Comparison of ENCODE assay signal across 9 cellular contexts in genomic region chr14:23539209-23539866, GRCh38. TPM values are rescaled to one million over a fixed set of nuclear protein-coding genes. Genes with fewer than 3 reads are reported as not detected.
DNase-seq lines count a peak whose midpoint lies in the region; ATAC-seq and TF ChIP-seq lines count a peak whose summit lies in the region.
"Had no signal": no experiment of that assay in that cellular context is flagged by ENCODE, and none has a peak within 500 bp of the region (broad histone marks: within the 10 kb centered on the region; RNA-seq: fewer than 3 reads in every experiment).

No MANE protein-coding gene starts in this region.

- DNase-seq in BE2C (peak; percentile 59), NB4 (ENCODE audit: low read depth) (peak; percentile 50), foreskin keratinocyte (no peak), nucleus accumbens (lab: John Stamatoyannopoulos, UW) (peak in 35 of 56 donors; percentile 16 to 65 (median 34))
- DNase-seq in activated CD4-positive, alpha-beta T cell treated with anti-CD3 and anti-CD28 coated beads, Interleukin-2, amount 10 ng/mL, durations not matched to agents 7 days and 5 days, result peak; percentile 51

- H3K9me3 ChIP-seq in BE2C, result no peaks in the 10 kb centered on the region

- no peak overlapping the region for H3K27ac Mint-ChIP-seq in activated CD4-positive, alpha-beta T cell treated with anti-CD3 and anti-CD28 coated beads, Interleukin-2, amount 10 ng/mL, durations not matched to agents 7 days and 5 days
- no peak overlapping the region for H3K27ac Mint-ChIP-seq in stimulated activated memory B cell treated with anti-CD40 and anti-IgM and Interleukin-4, amounts not matched to agents 10 μg/mL and 1 μg/mL and 100 μg/mL, for 72 hours

- no peaks in the 10 kb centered on the region for H3K9me3 Mint-ChIP-seq in activated CD4-positive, alpha-beta T cell treated with anti-CD3 and anti-CD28 coated beads, Interleukin-2, amount 10 ng/mL, durations not matched to agents 7 days and 5 days
- no peaks in the 10 kb centered on the region for H3K9me3 Mint-ChIP-seq in stimulated activated memory B cell treated with anti-CD40 and anti-IgM and Interleukin-4, amounts not matched to agents 10 μg/mL and 1 μg/mL and 100 μg/mL, for 72 hours

- peak; percentile 46 for ATAC-seq in foreskin keratinocyte
- no peak for ATAC-seq in stimulated activated memory B cell treated with anti-CD40 and anti-IgM and Interleukin-4, amounts not matched to agents 10 μg/mL and 1 μg/mL and 100 μg/mL, for 72 hours
- ATAC-seq in GM18505 (IDR thresholded peaks at IDR 0.05; ENCODE audit: unreplicated experiment), result no peak

- no peaks in the 10 kb centered on the region; the same call in 1 of the 2 replicates for H3K36me3 ChIP-seq in BE2C

- H3K4me3 ChIP-seq in BE2C (ENCODE audit: low read depth, low read length) (no peak overlapping the region), NB4 (ENCODE audit: low read depth, low read length) (no peak overlapping the region)
- H3K4me3 ChIP-seq: skin epidermis had no signal

- H3K27me3 ChIP-seq in BE2C (no peaks in the 10 kb centered on the region), foreskin keratinocyte (no peaks in the 10 kb centered on the region)

- no peak overlapping the region for H3K4me3 Mint-ChIP-seq in activated CD4-positive, alpha-beta T cell treated with anti-CD3 and anti-CD28 coated beads, Interleukin-2, amount 10 ng/mL, durations not matched to agents 7 days and 5 days
- H3K4me3 Mint-ChIP-seq in stimulated activated memory B cell treated with anti-CD40 and anti-IgM and Interleukin-4, amounts not matched to agents 10 μg/mL and 1 μg/mL and 100 μg/mL, for 72 hours, result no peak overlapping the region

- CTCF ChIA-PET in activated CD4-positive, alpha-beta T cell treated with anti-CD3 and anti-CD28 coated beads, Interleukin-2, amount 10 ng/mL, durations not matched to agents 7 days and 5 days (lab: Charles Lee), result interaction anchor here (0.6 to 3.1 kb wide), 6 partner anchors 9 to 60 kb away, joined by 3 to 14 read pairs (median 4); no protein-coding TSS in a partner anchor

- H3K4me1 Mint-ChIP-seq in activated CD4-positive, alpha-beta T cell treated with anti-CD3 and anti-CD28 coated beads, Interleukin-2, amount 10 ng/mL, durations not matched to agents 7 days and 5 days, result peaks cover 3% of the 10 kb centered on the region
- peaks cover 4% of the 10 kb centered on the region for H3K4me1 Mint-ChIP-seq in stimulated activated memory B cell treated with anti-CD40 and anti-IgM and Interleukin-4, amounts not matched to agents 10 μg/mL and 1 μg/mL and 100 μg/mL, for 72 hours

- H3K4me1 ChIP-seq in BE2C (peaks cover 7% of the 10 kb centered on the region), foreskin keratinocyte (no peaks in the 10 kb centered on the region)

- H3K27ac ChIP-seq in foreskin keratinocyte, result no peak overlapping the region
- H3K27ac ChIP-seq: skin epidermis had no signal

- TF ChIP-seq CTCF in BE2C (IDR thresholded peaks at IDR 0.05; ENCODE audit: low read depth, low read length) (peak; percentile 91), GM12874 (IDR thresholded peaks at IDR 0.05; ENCODE audit: insufficient read depth, low read depth, low read length) (peak; percentile 80), NB4 (IDR thresholded peaks at IDR 0.05; ENCODE audit: low read depth, low read length) (peak; percentile 83), foreskin keratinocyte (conservative IDR thresholded peaks at IDR 0.05) (peak; percentile 68)

- H3K36me3 Mint-ChIP-seq in activated CD4-positive, alpha-beta T cell treated with anti-CD3 and anti-CD28 coated beads, Interleukin-2, amount 10 ng/mL, durations not matched to agents 7 days and 5 days (ENCODE audit: low read depth), result no peaks in the 10 kb centered on the region
- H3K36me3 Mint-ChIP-seq in stimulated activated memory B cell treated with anti-CD40 and anti-IgM and Interleukin-4, amounts not matched to agents 10 μg/mL and 1 μg/mL and 100 μg/mL, for 72 hours, result no peaks in the 10 kb centered on the region

- peaks cover 2% of the 10 kb centered on the region for H3K27me3 Mint-ChIP-seq in activated CD4-positive, alpha-beta T cell treated with anti-CD3 and anti-CD28 coated beads, Interleukin-2, amount 10 ng/mL, durations not matched to agents 7 days and 5 days
- H3K27me3 Mint-ChIP-seq in stimulated activated memory B cell treated with anti-CD40 and anti-IgM and Interleukin-4, amounts not matched to agents 10 μg/mL and 1 μg/mL and 100 μg/mL, for 72 hours, result no peaks in the 10 kb centered on the region

- TF ChIP-seq POLR2A in NB4 (IDR thresholded peaks at IDR 0.05; ENCODE audit: extremely low read depth, insufficient read length), result no peak
- no peak for TF ChIP-seq POLR2A in GM18505 (IDR thresholded peaks at IDR 0.05; ENCODE audit: borderline replicate concordance, extremely low read depth, insufficient read depth, insufficient read length)

- POLR2A ChIA-PET in activated CD4-positive, alpha-beta T cell treated with anti-CD3 and anti-CD28 coated beads, Interleukin-2, amount 10 ng/mL, durations not matched to agents 7 days and 5 days (lab: Charles Lee), result no interaction called here

RNA-seq across cellular contexts. Expression of gene ZFHX2, which starts 12.2 kb away (rescaled TPM):
- 5.2 TPM for polyA plus RNA-seq in BE2C (2012; ENCODE audit: insufficient read depth, insufficient read length, low read depth)
- total RNA-seq in activated CD4-positive, alpha-beta T cell treated with anti-CD3 and anti-CD28 coated beads, Interleukin-2, amount 10 ng/mL, durations not matched to agents 7 days and 5 days, result 1 to 10 TPM; 1.0 to 1.1 TPM
- total RNA-seq in foreskin keratinocyte, result 0.32 and 0.44 TPM in 2 replicates
- 0.33 and 0.76 TPM in 2 replicates for polyA plus RNA-seq in foreskin keratinocyte

RNA-seq across cellular contexts. Expression of gene THTPA, which starts 16.7 kb away (rescaled TPM):
- 11.2 TPM for polyA plus RNA-seq in BE2C (2012; ENCODE audit: insufficient read depth, insufficient read length, low read depth)
- 10 to 100 TPM in 1 of 2 experiments, 1 to 10 TPM in 1; 8.1 to 12.7 TPM for total RNA-seq in activated CD4-positive, alpha-beta T cell treated with anti-CD3 and anti-CD28 coated beads, Interleukin-2, amount 10 ng/mL, durations not matched to agents 7 days and 5 days
- total RNA-seq in foreskin keratinocyte, result 4.0 and 6.0 TPM in 2 replicates
- 6.5 and 7.5 TPM in 2 replicates for polyA plus RNA-seq in foreskin keratinocyte

RNA-seq across cellular contexts. Expression of gene AP1G2, which starts 28.3 kb away (rescaled TPM):
- 46.6 TPM for polyA plus RNA-seq in BE2C (2012; ENCODE audit: insufficient read depth, insufficient read length, low read depth)
- 100 to 1,000 TPM; 306 to 333 TPM for total RNA-seq in activated CD4-positive, alpha-beta T cell treated with anti-CD3 and anti-CD28 coated beads, Interleukin-2, amount 10 ng/mL, durations not matched to agents 7 days and 5 days
- 79.0 and 80.6 TPM in 2 replicates for total RNA-seq in foreskin keratinocyte
- polyA plus RNA-seq in foreskin keratinocyte, result 89.8 and 91.1 TPM in 2 replicates

RNA-seq across cellular contexts. Expression of gene JPH4, which starts 39.3 kb away (rescaled TPM):
- 186 TPM for polyA plus RNA-seq in BE2C (2012; ENCODE audit: insufficient read depth, insufficient read length, low read depth)
- not detected for total RNA-seq in activated CD4-positive, alpha-beta T cell treated with anti-CD3 and anti-CD28 coated beads, Interleukin-2, amount 10 ng/mL, durations not matched to agents 7 days and 5 days
- total RNA-seq in foreskin keratinocyte, result not detected in 2 replicates
- 0.02 TPM in 1 of 2 replicates, not detected in the other for polyA plus RNA-seq in foreskin keratinocyte

Comparison
In these comparisons a context has a peak if more than half of its experiments do, and no peak if none do; other contexts are left out.
1. DNase-seq: peak in BE2C (single experiment), NB4 (single experiment), activated CD4-positive, alpha-beta T cell treated with anti-CD3 and anti-CD28 coated beads, Interleukin-2, amount 10 ng/mL, durations not matched to agents 7 days and 5 days (single experiment) and nucleus accumbens (35 of 56); none in foreskin keratinocyte (0 of 2).
2. Peak in every context shown above with its lines, with median percentiles within 50 percentile points of each other: CTCF ChIP-seq.